In genomic region chr17:46951681-46952080, GRCh38 we compare ENCODE assay signal across 23 cellular contexts. TPM values are rescaled to one million over a fixed set of nuclear protein-coding genes. Genes with fewer than 3 reads are reported as not detected.
"Had no signal": no experiment of that assay in that cellular context is flagged by ENCODE, and none has a peak within 500 bp of the region (broad histone marks: within the 10 kb centered on the region; RNA-seq: fewer than 3 reads in every experiment).

No MANE protein-coding gene starts in this region.

- H3K27me3 ChIP-seq: right atrium auricular region, suprapubic skin, thyroid gland, upper lobe of left lung, uterus had no signal

- H3K27ac ChIP-seq: coronary artery, heart left ventricle, sigmoid colon, skin epidermis, suprapubic skin, thyroid gland, upper lobe of left lung, uterus had no signal

- H3K4me1 ChIP-seq: thyroid gland, upper lobe of left lung, uterus had no signal

- H3K9me3 ChIP-seq: heart left ventricle, right atrium auricular region, sigmoid colon, suprapubic skin, thyroid gland, upper lobe of left lung, uterus had no signal

- H3K4me3 ChIP-seq: coronary artery, heart left ventricle, lung, right atrium auricular region, sigmoid colon, skin epidermis, suprapubic skin, thyroid gland, upper lobe of left lung, uterus had no signal

- H3K36me3 ChIP-seq: heart left ventricle, right atrium auricular region, sigmoid colon, thyroid gland, uterus had no signal

- DNase-seq: effector CD8-positive, alpha-beta T cell; heart left ventricle; left colon; naive thymus-derived CD4-positive, alpha-beta T cell; nephron progenitor cell; sigmoid colon; stimulated activated naive CD4-positive, alpha-beta T cell; thyroid gland; uterus had no signal

RNA-seq across cellular contexts. Expression of gene RPRML, which starts 27.4 kb away (rescaled TPM):
- total RNA-seq: dermis microvascular lymphatic vessel endothelial cell; esophagus mucosa; fibroblast of lung; glomerular endothelial cell; kidney epithelial cell; left colon; mesenteric fat pad; mononuclear cell; naive thymus-derived CD4-positive, alpha-beta T cell; osteoblast; right atrium auricular region; thyroid gland; uterus had no signal
